In genomic region chr2:84293791-84294380, GRCh38 we compare ENCODE assay signal across 1 cellular context.
A peak's percentile ranks its signal among the peaks of the same experiment; 100 is the strongest.
TF ChIP-seq lines count a peak whose summit lies in the region.

No MANE protein-coding gene starts in this region.

TF ChIP-seq in HepG2, 621 proteins besides CTCF, POLR2A, EP300 and RAD21 (continued from another document and continues in another):
- TF ChIP-seq, protein P1, sequence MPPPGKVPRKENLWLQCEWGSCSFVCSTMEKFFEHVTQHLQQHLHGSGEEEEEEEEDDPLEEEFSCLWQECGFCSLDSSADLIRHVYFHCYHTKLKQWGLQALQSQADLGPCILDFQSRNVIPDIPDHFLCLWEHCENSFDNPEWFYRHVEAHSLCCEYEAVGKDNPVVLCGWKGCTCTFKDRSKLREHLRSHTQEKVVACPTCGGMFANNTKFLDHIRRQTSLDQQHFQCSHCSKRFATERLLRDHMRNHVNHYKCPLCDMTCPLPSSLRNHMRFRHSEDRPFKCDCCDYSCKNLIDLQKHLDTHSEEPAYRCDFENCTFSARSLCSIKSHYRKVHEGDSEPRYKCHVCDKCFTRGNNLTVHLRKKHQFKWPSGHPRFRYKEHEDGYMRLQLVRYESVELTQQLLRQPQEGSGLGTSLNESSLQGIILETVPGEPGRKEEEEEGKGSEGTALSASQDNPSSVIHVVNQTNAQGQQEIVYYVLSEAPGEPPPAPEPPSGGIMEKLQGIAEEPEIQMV (CRISPR knock-in tag; IDR thresholded peaks at IDR 0.05; ENCODE audit: low read depth), result peak; percentile 90
- TF ChIP-seq SNAPC4 (CRISPR knock-in tag; IDR thresholded peaks at IDR 0.05) (no peak), PRMT3 (CRISPR knock-in tag; IDR thresholded peaks at IDR 0.05; ENCODE audit: borderline replicate concordance, low read depth) (no peak), ZSCAN22 (CRISPR knock-in tag; IDR thresholded peaks at IDR 0.05) (no peak; the same call in 1 of the 2 replicates), RORA (CRISPR knock-in tag; IDR thresholded peaks at IDR 0.05) (no peak), GATA4 (IDR thresholded peaks at IDR 0.05; ENCODE audit: borderline replicate concordance, low read depth) (peak; percentile 93), ZNF281 (CRISPR knock-in tag; IDR thresholded peaks at IDR 0.05; ENCODE audit: borderline replicate concordance) (peak; percentile 74; the same call in 1 of the 2 replicates), CBFB (CRISPR knock-in tag; IDR thresholded peaks at IDR 0.05) (no peak; the same call in 1 of the 2 replicates), TCF12 (IDR thresholded peaks at IDR 0.05) (no peak), TCF12 (CRISPR knock-in tag; IDR thresholded peaks at IDR 0.05) (peak; percentile 99), ZBTB39 (CRISPR knock-in tag; IDR thresholded peaks at IDR 0.05) (peak; percentile 95), ZNF792 (CRISPR knock-in tag; IDR thresholded peaks at IDR 0.05) (peak; percentile 96), NR2F2 (IDR thresholded peaks at IDR 0.05; ENCODE audit: borderline replicate concordance, low read depth) (peak; percentile 93), HNF4G (IDR thresholded peaks at IDR 0.05; ENCODE audit: borderline replicate concordance, low read depth, low read length) (peak; percentile 99), HNF4G (CRISPR knock-in tag; IDR thresholded peaks at IDR 0.05; ENCODE audit: borderline replicate concordance, low read depth) (peak; percentile 98), ZNF513 (CRISPR knock-in tag; conservative IDR thresholded peaks at IDR 0.05) (no peak), ZNF75D (CRISPR knock-in tag; IDR thresholded peaks at IDR 0.05; ENCODE audit: borderline replicate concordance) (no peak), ZNF12 (CRISPR knock-in tag; IDR thresholded peaks at IDR 0.05) (peak; percentile 68), SPEN (CRISPR knock-in tag; IDR thresholded peaks at IDR 0.05; ENCODE audit: low read depth) (peak; percentile 87; the same call in 1 of the 2 replicates), ZNF563 (CRISPR knock-in tag; IDR thresholded peaks at IDR 0.05) (peak; percentile 54; the same call in 1 of the 2 replicates), ATAD3A (CRISPR knock-in tag; IDR thresholded peaks at IDR 0.05) (no peak), ZNF530 (CRISPR knock-in tag; IDR thresholded peaks at IDR 0.05; ENCODE audit: low read depth) (no peak), MAF1 (CRISPR knock-in tag; IDR thresholded peaks at IDR 0.05; ENCODE audit: borderline replicate concordance) (no peak), ZNF790 (CRISPR knock-in tag; IDR thresholded peaks at IDR 0.05; ENCODE audit: borderline replicate concordance) (peak; percentile 57; the same call in 1 of the 2 replicates), THYN1 (CRISPR knock-in tag; IDR thresholded peaks at IDR 0.05; ENCODE audit: borderline replicate concordance, low read depth) (no peak), ZNF746 (CRISPR knock-in tag; IDR thresholded peaks at IDR 0.05) (peak; percentile 96), ZFP62 (CRISPR knock-in tag; IDR thresholded peaks at IDR 0.05) (no peak), DNMT1 (CRISPR knock-in tag; IDR thresholded peaks at IDR 0.05) (no peak), GLI4 (CRISPR knock-in tag; IDR thresholded peaks at IDR 0.05; ENCODE audit: borderline replicate concordance) (no peak), NR1H2 (CRISPR knock-in tag; IDR thresholded peaks at IDR 0.05; ENCODE audit: borderline replicate concordance, low read depth) (no peak), NFKB2 (CRISPR knock-in tag; IDR thresholded peaks at IDR 0.05; ENCODE audit: borderline replicate concordance) (0 out of 2 replicates have a peak, but pooled peaks have one; percentile 69), ZNF121 (CRISPR knock-in tag; IDR thresholded peaks at IDR 0.05) (peak; percentile 50; the same call in 1 of the 2 replicates), ZNF260 (CRISPR knock-in tag; IDR thresholded peaks at IDR 0.05; ENCODE audit: borderline replicate concordance, low read depth) (no peak)
- TF ChIP-seq, protein P2, sequence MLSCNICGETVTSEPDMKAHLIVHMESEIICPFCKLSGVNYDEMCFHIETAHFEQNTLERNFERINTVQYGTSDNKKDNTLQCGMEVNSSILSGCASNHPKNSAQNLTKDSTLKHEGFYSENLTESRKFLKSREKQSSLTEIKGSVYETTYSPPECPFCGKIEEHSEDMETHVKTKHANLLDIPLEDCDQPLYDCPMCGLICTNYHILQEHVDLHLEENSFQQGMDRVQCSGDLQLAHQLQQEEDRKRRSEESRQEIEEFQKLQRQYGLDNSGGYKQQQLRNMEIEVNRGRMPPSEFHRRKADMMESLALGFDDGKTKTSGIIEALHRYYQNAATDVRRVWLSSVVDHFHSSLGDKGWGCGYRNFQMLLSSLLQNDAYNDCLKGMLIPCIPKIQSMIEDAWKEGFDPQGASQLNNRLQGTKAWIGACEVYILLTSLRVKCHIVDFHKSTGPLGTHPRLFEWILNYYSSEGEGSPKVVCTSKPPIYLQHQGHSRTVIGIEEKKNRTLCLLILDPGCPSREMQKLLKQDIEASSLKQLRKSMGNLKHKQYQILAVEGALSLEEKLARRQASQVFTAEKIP (CRISPR knock-in tag; IDR thresholded peaks at IDR 0.05; ENCODE audit: borderline replicate concordance), result no peak; the same call in 1 of the 2 replicates
- TF ChIP-seq, protein P3, sequence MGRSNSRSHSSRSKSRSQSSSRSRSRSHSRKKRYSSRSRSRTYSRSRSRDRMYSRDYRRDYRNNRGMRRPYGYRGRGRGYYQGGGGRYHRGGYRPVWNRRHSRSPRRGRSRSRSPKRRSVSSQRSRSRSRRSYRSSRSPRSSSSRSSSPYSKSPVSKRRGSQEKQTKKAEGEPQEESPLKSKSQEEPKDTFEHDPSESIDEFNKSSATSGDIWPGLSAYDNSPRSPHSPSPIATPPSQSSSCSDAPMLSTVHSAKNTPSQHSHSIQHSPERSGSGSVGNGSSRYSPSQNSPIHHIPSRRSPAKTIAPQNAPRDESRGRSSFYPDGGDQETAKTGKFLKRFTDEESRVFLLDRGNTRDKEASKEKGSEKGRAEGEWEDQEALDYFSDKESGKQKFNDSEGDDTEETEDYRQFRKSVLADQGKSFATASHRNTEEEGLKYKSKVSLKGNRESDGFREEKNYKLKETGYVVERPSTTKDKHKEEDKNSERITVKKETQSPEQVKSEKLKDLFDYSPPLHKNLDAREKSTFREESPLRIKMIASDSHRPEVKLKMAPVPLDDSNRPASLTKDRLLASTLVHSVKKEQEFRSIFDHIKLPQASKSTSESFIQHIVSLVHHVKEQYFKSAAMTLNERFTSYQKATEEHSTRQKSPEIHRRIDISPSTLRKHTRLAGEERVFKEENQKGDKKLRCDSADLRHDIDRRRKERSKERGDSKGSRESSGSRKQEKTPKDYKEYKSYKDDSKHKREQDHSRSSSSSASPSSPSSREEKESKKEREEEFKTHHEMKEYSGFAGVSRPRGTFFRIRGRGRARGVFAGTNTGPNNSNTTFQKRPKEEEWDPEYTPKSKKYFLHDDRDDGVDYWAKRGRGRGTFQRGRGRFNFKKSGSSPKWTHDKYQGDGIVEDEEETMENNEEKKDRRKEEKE (IDR thresholded peaks at IDR 0.05), result no peak
- TF ChIP-seq, protein P4, sequence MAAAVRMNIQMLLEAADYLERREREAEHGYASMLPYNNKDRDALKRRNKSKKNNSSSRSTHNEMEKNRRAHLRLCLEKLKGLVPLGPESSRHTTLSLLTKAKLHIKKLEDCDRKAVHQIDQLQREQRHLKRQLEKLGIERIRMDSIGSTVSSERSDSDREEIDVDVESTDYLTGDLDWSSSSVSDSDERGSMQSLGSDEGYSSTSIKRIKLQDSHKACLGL (CRISPR knock-in tag; IDR thresholded peaks at IDR 0.05), result no peak
- TF ChIP-seq, protein P5, sequence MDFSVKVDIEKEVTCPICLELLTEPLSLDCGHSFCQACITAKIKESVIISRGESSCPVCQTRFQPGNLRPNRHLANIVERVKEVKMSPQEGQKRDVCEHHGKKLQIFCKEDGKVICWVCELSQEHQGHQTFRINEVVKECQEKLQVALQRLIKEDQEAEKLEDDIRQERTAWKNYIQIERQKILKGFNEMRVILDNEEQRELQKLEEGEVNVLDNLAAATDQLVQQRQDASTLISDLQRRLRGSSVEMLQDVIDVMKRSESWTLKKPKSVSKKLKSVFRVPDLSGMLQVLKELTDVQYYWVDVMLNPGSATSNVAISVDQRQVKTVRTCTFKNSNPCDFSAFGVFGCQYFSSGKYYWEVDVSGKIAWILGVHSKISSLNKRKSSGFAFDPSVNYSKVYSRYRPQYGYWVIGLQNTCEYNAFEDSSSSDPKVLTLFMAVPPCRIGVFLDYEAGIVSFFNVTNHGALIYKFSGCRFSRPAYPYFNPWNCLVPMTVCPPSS (IDR thresholded peaks at IDR 0.05), result no peak
- TF ChIP-seq, protein P6, sequence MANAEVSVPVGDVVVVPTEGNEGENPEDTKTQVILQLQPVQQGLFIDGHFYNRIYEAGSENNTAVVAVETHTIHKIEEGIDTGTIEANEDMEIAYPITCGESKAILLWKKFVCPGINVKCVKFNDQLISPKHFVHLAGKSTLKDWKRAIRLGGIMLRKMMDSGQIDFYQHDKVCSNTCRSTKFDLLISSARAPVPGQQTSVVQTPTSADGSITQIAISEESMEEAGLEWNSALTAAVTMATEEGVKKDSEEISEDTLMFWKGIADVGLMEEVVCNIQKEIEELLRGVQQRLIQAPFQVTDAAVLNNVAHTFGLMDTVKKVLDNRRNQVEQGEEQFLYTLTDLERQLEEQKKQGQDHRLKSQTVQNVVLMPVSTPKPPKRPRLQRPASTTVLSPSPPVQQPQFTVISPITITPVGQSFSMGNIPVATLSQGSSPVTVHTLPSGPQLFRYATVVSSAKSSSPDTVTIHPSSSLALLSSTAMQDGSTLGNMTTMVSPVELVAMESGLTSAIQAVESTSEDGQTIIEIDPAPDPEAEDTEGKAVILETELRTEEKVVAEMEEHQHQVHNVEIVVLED (CRISPR knock-in tag; IDR thresholded peaks at IDR 0.05; ENCODE audit: borderline replicate concordance), result 0 out of 2 replicates have a peak, but pooled peaks have one; percentile 43
